9 cellular contexts compared by ENCODE assay signal in genomic region chr15:92922405-92923002, GRCh38. TPM values are rescaled to one million over a fixed set of nuclear protein-coding genes. Genes with fewer than 3 reads are reported as not detected.
DNase-seq lines count a peak whose midpoint lies in the region; ATAC-seq and TF ChIP-seq lines count a peak whose summit lies in the region.
"Had no signal": no experiment of that assay in that cellular context is flagged by ENCODE, and none has a peak within 500 bp of the region (broad histone marks: within the 10 kb centered on the region; RNA-seq: fewer than 3 reads in every experiment).

No MANE protein-coding gene starts in this region.

- H3K4me3 ChIP-seq in heart right ventricle (no peak overlapping the region), SK-N-MC (no peak overlapping the region), left lung (no peak overlapping the region), vagina (no peak overlapping the region)

- TF ChIP-seq POLR2A in vagina (IDR thresholded peaks at IDR 0.05) = no peak

- H3K9me3 ChIP-seq in heart right ventricle = no peaks in the 10 kb centered on the region
- no peaks in the 10 kb centered on the region for H3K9me3 ChIP-seq in SK-N-MC (ENCODE audit: low read depth, low read length)
- H3K9me3 ChIP-seq in left lung = no peaks in the 10 kb centered on the region
- no peaks in the 10 kb centered on the region for H3K9me3 ChIP-seq in vagina

- peaks cover 0 to 67% (median 27%) of the 10 kb centered on the region in 9 donors for H3K36me3 ChIP-seq in heart right ventricle
- H3K36me3 ChIP-seq in SK-N-MC (ENCODE audit: insufficient read depth, low read length) = peaks cover 76% of the 10 kb centered on the region
- H3K36me3 ChIP-seq in left lung = peaks cover 5 to 47% of the 10 kb centered on the region in 2 donors
- peaks cover 0 to 33% of the 10 kb centered on the region in 2 donors for H3K36me3 ChIP-seq in vagina

- no peak overlapping the region for H3K9ac ChIP-seq in SK-N-MC (ENCODE audit: insufficient read length)

- H3K27me3 ChIP-seq in heart right ventricle = no peaks in the 10 kb centered on the region
- no peaks in the 10 kb centered on the region for H3K27me3 ChIP-seq in left lung
- no peaks in the 10 kb centered on the region for H3K27me3 ChIP-seq in vagina

- H3K27ac ChIP-seq in heart right ventricle = peak overlapping the region in 6 of 10 donors; percentile 5 to 66 (median 39)
- peak overlapping the region; percentile 6; the same call in 1 of the 2 replicates for H3K27ac ChIP-seq in SK-N-MC
- peak overlapping the region; percentile 67 to 75 for H3K27ac ChIP-seq in left lung
- peak overlapping the region; percentile 72 for H3K27ac ChIP-seq in vagina

- DNase-seq in heart right ventricle (no peak), Right ventricle myocardium superior (no peak), SK-N-MC (ENCODE audit: low read depth, low spot score) (no peak), left lung (no peak), vagina (ENCODE audit: extremely low spot score in 2 of 2) (no peak), GOT3 (lab: John Stamatoyannopoulos, UW) (no peak)
- DNase-seq in activated CD8-positive, alpha-beta memory T cell treated with anti-CD3 and anti-CD28 coated beads, Interleukin-2, amount 50 U/mL, for 48 hours = no peak
- no peak for DNase-seq in stimulated activated CD4-positive, alpha-beta T cell treated with anti-CD3 and anti-CD28 coated beads, Interleukin-4, amount 100 ng/mL, for 1 hour
- DNase-seq: activated CD4-positive, alpha-beta T cell treated with anti-CD3 and anti-CD28 coated beads, Interleukin-2, amount 50 U/mL, for 48 hours had no signal

- intact Hi-C loops in heart right ventricle (cut with DNase I) (loop anchor here in 4 of 10 donors (5.0 kb wide), 3 partner anchors 115 to 125 kb away; no protein-coding TSS in a partner anchor), Right ventricle myocardium superior (cut with DNase I) (no loop called here), left lung (cut with DNase I) (no loop called here), vagina (cut with DNase I) (no loop called here)

- ATAC-seq in heart right ventricle (peak in 3 of 8 donors; percentile 18 to 39 (median 28)), Right ventricle myocardium superior (ENCODE audit: poor library complexity) (no peak), left lung (no peak)

- WGBS in heart right ventricle, 2 donors = 52 to 67% methylated on average over 5 of the region's 5 CpGs

- H3K4me1 ChIP-seq in heart right ventricle = peaks cover 4 to 81% (median 64%) of the 10 kb centered on the region in 9 donors
- peaks cover 25 to 77% of the 10 kb centered on the region in 2 donors for H3K4me1 ChIP-seq in left lung
- peaks cover 78% of the 10 kb centered on the region for H3K4me1 ChIP-seq in vagina

- no peak for TF ChIP-seq CTCF in heart right ventricle (IDR thresholded peaks at IDR 0.05)
- no peak for TF ChIP-seq CTCF in left lung (IDR thresholded peaks at IDR 0.05)
- no peak for TF ChIP-seq CTCF in vagina (IDR thresholded peaks at IDR 0.05)

RNA-seq across cellular contexts. Expression of gene CHD2, which starts 22.4 kb away (rescaled TPM):
- total RNA-seq in heart right ventricle = 10 to 100 TPM; 38.0 to 74.0 (median 56.3) TPM
- polyA plus RNA-seq in heart right ventricle = 10 to 100 TPM; 12.2 to 41.7 TPM
- 43.5 TPM for total RNA-seq in Right ventricle myocardium superior
- 100 to 1,000 TPM; 128 to 135 TPM for total RNA-seq in left lung
- total RNA-seq in vagina = 100 TPM

Comparison
In these comparisons a context has a peak if more than half of its experiments do, and no peak if none do; other contexts are left out.
1. H3K27ac ChIP-seq: peak in every context shown above with its lines; median percentile 72 in vagina; 71 in left lung; 39 in heart right ventricle; 6 in SK-N-MC.